In the genomic region with DNA sequence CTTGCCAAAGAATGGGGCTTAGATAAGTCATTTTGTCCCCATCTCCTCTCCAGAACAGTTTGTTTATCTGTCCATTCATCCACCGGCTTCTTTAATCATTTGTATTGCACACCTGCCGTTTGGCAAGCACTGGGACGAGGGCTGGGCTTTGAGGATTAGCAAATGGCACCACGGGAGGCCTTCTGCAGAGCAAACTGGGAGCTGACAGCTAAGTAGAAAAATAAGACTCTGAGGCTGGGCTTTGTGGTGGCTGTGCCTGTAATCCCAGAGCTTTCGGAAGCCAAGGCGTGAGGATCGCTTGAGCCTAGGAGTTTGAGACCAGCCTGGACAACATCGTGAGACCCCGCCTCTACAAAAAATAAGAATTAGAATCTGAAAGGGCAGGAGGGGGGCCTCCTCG, we compare ENCODE assay signal across 8 cellular contexts.
DNase-seq lines count a peak whose midpoint lies in the region; TF ChIP-seq lines count a peak whose summit lies in the region.
"Not testable (repeated sequence)": the region's sequence is repeated elsewhere in the genome, so short reads cannot be mapped to it uniquely, and the experiment has no call there.

No MANE protein-coding gene starts in this region.

- H3K27me3 ChIP-seq in esophagus squamous epithelium; liver (ENCODE audit: control insufficient read depth in 4 of 4, insufficient read depth in 4 of 4, low read length in 3 of 4); trophoblast cell (ENCODE audit: insufficient read depth, low read length): not testable (repeated sequence)

- peak overlapping the region in 1 of 2 donors; percentile 51 for H3K9ac ChIP-seq in liver (ENCODE audit: low read depth in 1 of 2, low read length in 2 of 2)
- H3K9ac ChIP-seq in trophoblast cell (ENCODE audit: low read length), result not testable (repeated sequence)

- H3K14ac ChIP-seq in trophoblast cell (ENCODE audit: low read length), result not testable (repeated sequence)

- not testable (repeated sequence) for H2BK120ac ChIP-seq in trophoblast cell (ENCODE audit: insufficient read depth, low read length, poor library complexity)

- H3K79me1 ChIP-seq in trophoblast cell (ENCODE audit: low read length), result not testable (repeated sequence)

- H3K4me1 ChIP-seq in esophagus squamous epithelium, result peaks cover 0 to 56% (median 5%) of the 10 kb centered on the region in 3 donors
- H3K4me1 ChIP-seq in liver (ENCODE audit: control insufficient read depth in 4 of 4, insufficient read depth in 4 of 4, low read length in 3 of 4); trophoblast cell (ENCODE audit: control insufficient read depth in 1 of 2, insufficient read depth in 2 of 2, low read length in 2 of 2): not testable (repeated sequence)

- not testable (repeated sequence) for H2BK12ac ChIP-seq in trophoblast cell (ENCODE audit: low read length)

- DNase-seq in DMS53 (lab: John Stamatoyannopoulos, UW) (peak; percentile 74), NCI-H2029 treated with DMSO at 0.1 percent for 48 hours (lab: John Stamatoyannopoulos, UW) (peak; percentile 14), NCI-H524 treated with DMSO at 0.1 percent for 48 hours (lab: John Stamatoyannopoulos, UW) (peak; percentile 40), trophoblast cell (peak; percentile 20 to 47), ureter (ENCODE audit: low spot score) (peak; percentile 33)
- peak; percentile 39 for DNase-seq in activated effector memory CD4-positive, alpha-beta T cell treated with anti-CD3 and anti-CD28 coated beads, Interleukin-2, amount 50 U/mL, for 16 hours
- not testable (repeated sequence) for DNase-seq in esophagus squamous epithelium (lab: John Stamatoyannopoulos, UW)

- H2AFZ ChIP-seq in trophoblast cell (ENCODE audit: insufficient read depth, low read length, poor library complexity), result not testable (repeated sequence)

- H4K12ac ChIP-seq in trophoblast cell (ENCODE audit: low read depth, low read length), result not testable (repeated sequence)

- H3K23ac ChIP-seq in trophoblast cell (ENCODE audit: low read length), result not testable (repeated sequence)

- H3K27ac ChIP-seq in esophagus squamous epithelium (peak overlapping the region in 3 of 4 donors; percentile 53 to 73 (median 62)), liver (ENCODE audit: low read depth in 1 of 2, low read length in 2 of 2) (peak overlapping the region; percentile 65 to 78)
- H3K27ac ChIP-seq in trophoblast cell (ENCODE audit: low read depth, low read length), result not testable (repeated sequence)

- WGBS in esophagus squamous epithelium, 2 donors, result 20 to 32% methylated on average over 2 to 4 of the region's 10 CpGs
- WGBS in liver, result 62% methylated on average over 10 of the region's 10 CpGs
- WGBS in trophoblast cell (ENCODE audit: extremely low coverage, insufficient coverage, insufficient read length), result no CpG with 5 or more reads among the region's 10 CpGs

- not testable (repeated sequence) for H3K36me3 ChIP-seq in esophagus squamous epithelium; liver (ENCODE audit: control insufficient read depth in 4 of 4, insufficient read depth in 3 of 4, low read depth in 1 of 4, low read length in 3 of 4); trophoblast cell (ENCODE audit: control insufficient read depth in 1 of 2, insufficient read depth in 2 of 2, low read length in 2 of 2)

- H3K79me2 ChIP-seq in trophoblast cell (ENCODE audit: control insufficient read depth, insufficient read depth, low read length, poor library complexity), result not testable (repeated sequence)

- H3K18ac ChIP-seq in trophoblast cell (ENCODE audit: low read length), result not testable (repeated sequence)

- not testable (repeated sequence) for TF ChIP-seq RAD21 in liver (IDR thresholded peaks at IDR 0.05)

- H3K4me3 ChIP-seq in esophagus squamous epithelium; liver (ENCODE audit: low read depth in 1 of 3, low read length in 3 of 3); trophoblast cell (ENCODE audit: low read depth, low read length): not testable (repeated sequence)

- not testable (repeated sequence) for TF ChIP-seq POLR2A in esophagus squamous epithelium (IDR thresholded peaks at IDR 0.05)

- intact Hi-C loops in esophagus squamous epithelium (cut with DNase I), result not testable (repeated sequence)

- H4K91ac ChIP-seq in trophoblast cell (ENCODE audit: low read depth, low read length), result not testable (repeated sequence)

- H2BK5ac ChIP-seq in trophoblast cell (ENCODE audit: low read depth, low read length, poor library complexity), result not testable (repeated sequence)

- H3K4me2 ChIP-seq in trophoblast cell (ENCODE audit: low read length), result not testable (repeated sequence)

- H3K4ac ChIP-seq in trophoblast cell (ENCODE audit: low read depth, low read length), result not testable (repeated sequence)

- not testable (repeated sequence) for H4K8ac ChIP-seq in trophoblast cell (ENCODE audit: low read depth, low read length)

- TF ChIP-seq CTCF in esophagus squamous epithelium (IDR thresholded peaks at IDR 0.05); liver (IDR thresholded peaks at IDR 0.05; ENCODE audit: low read depth, low read length, missing input control): not testable (repeated sequence)

- H3K9me3 ChIP-seq in esophagus squamous epithelium; liver (ENCODE audit: control insufficient read depth in 4 of 4, low read length in 3 of 4); trophoblast cell (ENCODE audit: insufficient read depth, low read depth, low read length): not testable (repeated sequence)

- H2AK5ac ChIP-seq in trophoblast cell (ENCODE audit: low read length), result not testable (repeated sequence)

TF ChIP-seq in liver, 16 proteins besides CTCF, POLR2A, EP300 and RAD21:
- peak; percentile 50 for TF ChIP-seq YY1 (IDR thresholded peaks at IDR 0.05)
